Comparison of ENCODE assay signal across 16 cellular contexts in the genomic region with DNA sequence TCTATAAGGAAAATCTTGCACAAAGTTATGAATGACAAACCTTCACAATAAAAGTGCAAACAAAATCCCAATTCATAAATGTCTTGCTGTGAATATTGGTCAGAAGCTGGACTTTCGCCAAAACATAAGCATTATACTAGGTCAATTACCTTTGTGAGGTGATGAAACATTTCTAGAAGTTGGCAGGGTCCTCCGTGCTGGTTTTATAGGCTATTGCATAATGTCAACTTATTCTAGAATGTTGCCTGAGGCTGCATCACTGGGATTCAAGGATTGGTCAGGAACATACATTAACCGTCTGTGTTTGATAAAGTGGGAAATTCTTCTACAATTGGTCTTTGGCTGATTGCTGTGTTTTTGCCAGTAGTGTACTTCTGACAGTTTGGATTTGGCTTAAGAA. TPM values are rescaled to one million over a fixed set of nuclear protein-coding genes. Genes with fewer than 3 reads are reported as not detected.
DNase-seq lines count a peak whose midpoint lies in the region; ATAC-seq and TF ChIP-seq lines count a peak whose summit lies in the region.
"Had no signal": no experiment of that assay in that cellular context is flagged by ENCODE, and none has a peak within 500 bp of the region (broad histone marks: within the 10 kb centered on the region; RNA-seq: fewer than 3 reads in every experiment).

No MANE protein-coding gene starts in this region.

- H3K4me1 Mint-ChIP-seq in naive thymus-derived CD8-positive, alpha-beta T cell: no peaks in the 10 kb centered on the region
- H3K4me1 Mint-ChIP-seq: activated naive CD4-positive, alpha-beta T cell treated with anti-CD3 and anti-CD28 coated beads, Interleukin-2, amount 50 U/mL, for 24 hours had no signal

- in situ Hi-C loops in GM23248 (cut with MboI): no loop called here

- peak; percentile 51 for DNase-seq in GM23248
- DNase-seq in NCI-H1417 treated with DMSO at 0.1 percent for 48 hours (lab: John Stamatoyannopoulos, UW): peak; percentile 15
- DNase-seq in T1000 (lab: John Stamatoyannopoulos, UW): peak; percentile 8
- DNase-seq in lung (ENCODE audit: low spot score): peak; percentile 35
- no peak for DNase-seq in SW 1271 (lab: John Stamatoyannopoulos, UW)
- DNase-seq in activated naive CD4-positive, alpha-beta T cell treated with Interleukin-2 at 50 U/mL for 16 hours: no peak
- DNase-seq in naive thymus-derived CD8-positive, alpha-beta T cell: no peak
- DNase-seq in stimulated activated CD4-positive, alpha-beta T cell treated with anti-CD3 and anti-CD28 coated beads, Interleukin-4, amount 100 ng/mL, for 1 hour: no peak
- DNase-seq: C1 segment of cervical spinal cord; hippocampal formation; stimulated activated CD4-positive, alpha-beta T cell treated with anti-CD3 and anti-CD28 coated beads, Interleukin-2, amount 100 ng/mL, for 24 hours had no signal

- H3F3A ChIP-seq in GM23248 (ENCODE audit: insufficient read depth): peaks cover 20% of the 10 kb centered on the region

- no peaks in the 10 kb centered on the region for H3K36me3 Mint-ChIP-seq in naive thymus-derived CD8-positive, alpha-beta T cell
- H3K36me3 Mint-ChIP-seq: activated naive CD4-positive, alpha-beta T cell treated with anti-CD3 and anti-CD28 coated beads, Interleukin-2, amount 50 U/mL, for 24 hours; type B pancreatic cell; WTC11 had no signal

- H3K36me3 ChIP-seq in GM23248 (ENCODE audit: low read depth): no peaks in the 10 kb centered on the region
- H3K36me3 ChIP-seq in lung (ENCODE audit: control insufficient read depth in 2 of 2, insufficient read depth in 2 of 2, low read length in 2 of 2): no peaks in the 10 kb centered on the region

- no peak overlapping the region for H3K9ac ChIP-seq in GM23248

- H3K4me3 ChIP-seq in GM23248 (no peak overlapping the region), lung (no peak overlapping the region)

- H3K4me2 ChIP-seq in GM23248 (ENCODE audit: unreplicated experiment): no peak overlapping the region

- peaks cover 0 to 10% (median 9%) of the 10 kb centered on the region in 5 donors for H3K27me3 Mint-ChIP-seq in naive thymus-derived CD8-positive, alpha-beta T cell

- H3K27ac ChIP-seq in GM23248 (no peak overlapping the region), lung (ENCODE audit: low read depth in 1 of 2, low read length in 1 of 2) (no peak overlapping the region)

- H3K4me3 Mint-ChIP-seq in naive thymus-derived CD8-positive, alpha-beta T cell: no peak overlapping the region
- H3K4me3 Mint-ChIP-seq: activated naive CD4-positive, alpha-beta T cell treated with anti-CD3 and anti-CD28 coated beads, Interleukin-2, amount 50 U/mL, for 24 hours; nephron; type B pancreatic cell; WTC11 had no signal

- WGBS in GM23248 (ENCODE audit: low coverage in 1 of 2, low lambda C conversion rate in 2 of 2, missing lambda C conversion rate in 2 of 2), 2 experiments: 34 to 43% methylated on average over 3 of the region's 3 CpGs
- 55 to 64% methylated on average over 3 of the region's 3 CpGs for WGBS in lung, 2 donors

- H3K4me1 ChIP-seq in GM23248 (ENCODE audit: insufficient read depth): peaks cover 30% of the 10 kb centered on the region
- H3K4me1 ChIP-seq in lung (ENCODE audit: control insufficient read depth in 2 of 2, insufficient read depth in 2 of 2, low read length in 2 of 2): peaks cover 0 to 1% of the 10 kb centered on the region in 2 donors

- H2AFZ ChIP-seq in GM23248: no peak overlapping the region

- H3K27ac Mint-ChIP-seq in naive thymus-derived CD8-positive, alpha-beta T cell: no peak overlapping the region
- H3K27ac Mint-ChIP-seq: activated naive CD4-positive, alpha-beta T cell treated with anti-CD3 and anti-CD28 coated beads, Interleukin-2, amount 50 U/mL, for 24 hours; nephron; type B pancreatic cell; WTC11 had no signal

- TF ChIP-seq CTCF in lung (IDR thresholded peaks at IDR 0.05; ENCODE audit: control extremely low read depth, extremely low read depth): no peak

- H3K27me3 ChIP-seq in GM23248 (replicated peaks; ENCODE audit: insufficient read depth) (no peaks in the 10 kb centered on the region), lung (ENCODE audit: control insufficient read depth, insufficient read depth) (no peaks in the 10 kb centered on the region)

- H3K9me3 Mint-ChIP-seq in naive thymus-derived CD8-positive, alpha-beta T cell: peaks cover 0 to 6% (median 0%) of the 10 kb centered on the region in 9 donors
- H3K9me3 Mint-ChIP-seq: activated naive CD4-positive, alpha-beta T cell treated with anti-CD3 and anti-CD28 coated beads, Interleukin-2, amount 50 U/mL, for 24 hours; nephron had no signal

- ATAC-seq in lung (ENCODE audit: insufficient read depth, low FRiP score): no peak
- no peak for ATAC-seq in naive thymus-derived CD8-positive, alpha-beta T cell
- ATAC-seq: WTC11 had no signal

- no peaks in the 10 kb centered on the region for H4K20me1 ChIP-seq in GM23248 (ENCODE audit: insufficient read depth)

- POLR2A ChIA-PET in naive thymus-derived CD8-positive, alpha-beta T cell (lab: Charles Lee): no interaction called here

- H3K9me2 ChIP-seq in GM23248 (ENCODE audit: insufficient read depth): peaks cover 6% of the 10 kb centered on the region

- H3K9me3 ChIP-seq in GM23248 (ENCODE audit: low read depth) (no peaks in the 10 kb centered on the region), lung (ENCODE audit: control insufficient read depth in 2 of 2, insufficient read depth in 1 of 2, low read length in 1 of 2) (peaks cover 0 to 2% of the 10 kb centered on the region in 2 donors)

- H3K79me2 ChIP-seq in GM23248 (ENCODE audit: insufficient read depth): no peaks in the 10 kb centered on the region

RNA-seq across cellular contexts. Expression of gene PALM2AKAP2, which starts 49.8 kb away (rescaled TPM):
- total RNA-seq in GM23248 (2014; rRNA removed; shearing (Covaris generic)): 12.5 and 13.1 TPM in 2 replicates
- 14.0 and 16.7 TPM in 2 replicates for polyA plus RNA-seq in GM23248 (2016; fragmentation: Nextera tagmentation; extraction: Ambion mirVana)
- 10 to 100 TPM; 15.1 to 37.7 TPM for total RNA-seq in lung
- polyA plus RNA-seq in lung: 1 to 10 TPM in 1 of 2 donors, under 1 TPM in 1; 0.51 to 4.4 TPM
- total RNA-seq in naive thymus-derived CD8-positive, alpha-beta T cell: not detected
- not detected for polyA plus RNA-seq in naive thymus-derived CD8-positive, alpha-beta T cell
- total RNA-seq: G401 had no signal

Comparison
In these comparisons a context has a peak if more than half of its experiments do, and no peak if none do; other contexts are left out.
1. DNase-seq: peak in GM23248 (single experiment), NCI-H1417 treated with DMSO at 0.1 percent for 48 hours (single experiment), T1000 (single experiment) and lung (single experiment); none in SW 1271 (0 of 2), activated naive CD4-positive, alpha-beta T cell treated with Interleukin-2 at 50 U/mL for 16 hours (single experiment), naive thymus-derived CD8-positive, alpha-beta T cell (0 of 10) and stimulated activated CD4-positive, alpha-beta T cell treated with anti-CD3 and anti-CD28 coated beads, Interleukin-4, amount 100 ng/mL, for 1 hour (single experiment).
2. RNA of gene PALM2AKAP2, which starts 49.8 kb away (total RNA-seq): 15.1 to 37.7 TPM in lung and 12.5 to 13.1 TPM in GM23248; not detected in naive thymus-derived CD8-positive, alpha-beta T cell; every median in the first group is over 10 times any median in the second.